ENCODE assay signal across 1 cellular context in the genomic region with DNA sequence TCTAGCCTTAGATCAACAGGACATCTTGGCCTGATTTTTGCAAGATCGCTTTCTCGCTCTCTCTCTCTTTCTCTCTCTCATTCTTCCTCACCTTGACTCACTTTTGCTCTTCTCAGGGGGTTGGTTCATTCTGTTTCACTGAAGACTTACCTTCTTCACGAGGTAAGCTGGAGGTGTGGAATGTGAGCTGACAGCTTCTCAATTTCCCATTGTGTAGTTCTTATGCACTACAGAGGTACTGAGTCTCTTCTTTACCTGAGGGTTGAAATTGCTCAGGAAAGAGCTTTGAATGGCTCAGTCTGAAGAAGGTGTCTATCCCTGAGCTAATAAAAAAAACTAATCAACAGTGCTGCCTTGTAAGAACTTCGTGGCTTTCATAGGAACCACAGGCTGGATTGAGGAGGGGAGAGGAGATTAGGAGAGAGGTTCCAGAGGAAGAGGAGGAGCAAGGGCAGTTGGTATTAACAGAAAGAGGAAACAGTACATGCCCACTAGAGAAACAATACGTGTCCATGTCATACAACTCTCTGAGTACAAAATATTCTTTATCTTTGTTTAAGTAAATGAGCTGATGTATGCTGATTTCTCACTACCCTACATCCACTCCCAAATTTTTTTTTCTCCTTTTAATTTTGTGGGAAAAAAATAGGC.
TF ChIP-seq lines count a peak whose summit lies in the region.

No MANE protein-coding gene starts in this region.

TF ChIP-seq in GM23338, 12 proteins besides CTCF, POLR2A, EP300 and RAD21 (continued from another document):
- TF ChIP-seq, protein P1, sequence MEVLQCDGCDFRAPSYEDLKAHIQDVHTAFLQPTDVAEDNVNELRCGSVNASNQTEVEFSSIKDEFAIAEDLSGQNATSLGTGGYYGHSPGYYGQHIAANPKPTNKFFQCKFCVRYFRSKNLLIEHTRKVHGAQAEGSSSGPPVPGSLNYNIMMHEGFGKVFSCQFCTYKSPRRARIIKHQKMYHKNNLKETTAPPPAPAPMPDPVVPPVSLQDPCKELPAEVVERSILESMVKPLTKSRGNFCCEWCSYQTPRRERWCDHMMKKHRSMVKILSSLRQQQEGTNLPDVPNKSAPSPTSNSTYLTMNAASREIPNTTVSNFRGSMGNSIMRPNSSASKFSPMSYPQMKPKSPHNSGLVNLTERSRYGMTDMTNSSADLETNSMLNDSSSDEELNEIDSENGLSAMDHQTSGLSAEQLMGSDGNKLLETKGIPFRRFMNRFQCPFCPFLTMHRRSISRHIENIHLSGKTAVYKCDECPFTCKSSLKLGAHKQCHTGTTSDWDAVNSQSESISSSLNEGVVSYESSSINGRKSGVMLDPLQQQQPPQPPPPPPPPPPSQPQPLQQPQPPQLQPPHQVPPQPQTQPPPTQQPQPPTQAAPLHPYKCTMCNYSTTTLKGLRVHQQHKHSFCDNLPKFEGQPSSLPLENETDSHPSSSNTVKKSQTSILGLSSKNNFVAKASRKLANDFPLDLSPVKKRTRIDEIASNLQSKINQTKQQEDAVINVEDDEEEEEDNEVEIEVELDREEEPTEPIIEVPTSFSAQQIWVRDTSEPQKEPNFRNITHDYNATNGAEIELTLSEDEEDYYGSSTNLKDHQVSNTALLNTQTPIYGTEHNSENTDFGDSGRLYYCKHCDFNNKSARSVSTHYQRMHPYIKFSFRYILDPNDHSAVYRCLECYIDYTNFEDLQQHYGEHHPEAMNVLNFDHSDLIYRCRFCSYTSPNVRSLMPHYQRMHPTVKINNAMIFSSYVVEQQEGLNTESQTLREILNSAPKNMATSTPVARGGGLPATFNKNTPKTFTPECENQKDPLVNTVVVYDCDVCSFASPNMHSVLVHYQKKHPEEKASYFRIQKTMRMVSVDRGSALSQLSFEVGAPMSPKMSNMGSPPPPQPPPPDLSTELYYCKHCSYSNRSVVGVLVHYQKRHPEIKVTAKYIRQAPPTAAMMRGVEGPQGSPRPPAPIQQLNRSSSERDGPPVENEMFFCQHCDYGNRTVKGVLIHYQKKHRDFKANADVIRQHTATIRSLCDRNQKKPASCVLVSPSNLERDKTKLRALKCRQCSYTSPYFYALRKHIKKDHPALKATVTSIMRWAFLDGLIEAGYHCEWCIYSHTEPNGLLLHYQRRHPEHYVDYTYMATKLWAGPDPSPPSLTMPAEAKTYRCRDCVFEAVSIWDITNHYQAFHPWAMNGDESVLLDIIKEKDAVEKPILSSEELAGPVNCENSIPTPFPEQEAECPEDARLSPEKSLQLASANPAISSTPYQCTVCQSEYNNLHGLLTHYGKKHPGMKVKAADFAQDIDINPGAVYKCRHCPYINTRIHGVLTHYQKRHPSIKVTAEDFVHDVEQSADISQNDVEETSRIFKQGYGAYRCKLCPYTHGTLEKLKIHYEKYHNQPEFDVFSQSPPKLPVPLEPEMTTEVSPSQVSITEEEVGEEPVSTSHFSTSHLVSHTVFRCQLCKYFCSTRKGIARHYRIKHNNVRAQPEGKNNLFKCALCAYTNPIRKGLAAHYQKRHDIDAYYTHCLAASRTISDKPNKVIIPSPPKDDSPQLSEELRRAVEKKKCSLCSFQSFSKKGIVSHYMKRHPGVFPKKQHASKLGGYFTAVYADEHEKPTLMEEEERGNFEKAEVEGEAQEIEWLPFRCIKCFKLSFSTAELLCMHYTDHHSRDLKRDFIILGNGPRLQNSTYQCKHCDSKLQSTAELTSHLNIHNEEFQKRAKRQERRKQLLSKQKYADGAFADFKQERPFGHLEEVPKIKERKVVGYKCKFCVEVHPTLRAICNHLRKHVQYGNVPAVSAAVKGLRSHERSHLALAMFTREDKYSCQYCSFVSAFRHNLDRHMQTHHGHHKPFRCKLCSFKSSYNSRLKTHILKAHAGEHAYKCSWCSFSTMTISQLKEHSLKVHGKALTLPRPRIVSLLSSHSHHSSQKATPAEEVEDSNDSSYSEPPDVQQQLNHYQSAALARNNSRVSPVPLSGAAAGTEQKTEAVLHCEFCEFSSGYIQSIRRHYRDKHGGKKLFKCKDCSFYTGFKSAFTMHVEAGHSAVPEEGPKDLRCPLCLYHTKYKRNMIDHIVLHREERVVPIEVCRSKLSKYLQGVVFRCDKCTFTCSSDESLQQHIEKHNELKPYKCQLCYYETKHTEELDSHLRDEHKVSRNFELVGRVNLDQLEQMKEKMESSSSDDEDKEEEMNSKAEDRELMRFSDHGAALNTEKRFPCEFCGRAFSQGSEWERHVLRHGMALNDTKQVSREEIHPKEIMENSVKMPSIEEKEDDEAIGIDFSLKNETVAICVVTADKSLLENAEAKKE (CRISPR knock-in tag; IDR thresholded peaks at IDR 0.05) = peak; percentile 36; the same call in 1 of the 2 replicates
